In the genomic region with DNA sequence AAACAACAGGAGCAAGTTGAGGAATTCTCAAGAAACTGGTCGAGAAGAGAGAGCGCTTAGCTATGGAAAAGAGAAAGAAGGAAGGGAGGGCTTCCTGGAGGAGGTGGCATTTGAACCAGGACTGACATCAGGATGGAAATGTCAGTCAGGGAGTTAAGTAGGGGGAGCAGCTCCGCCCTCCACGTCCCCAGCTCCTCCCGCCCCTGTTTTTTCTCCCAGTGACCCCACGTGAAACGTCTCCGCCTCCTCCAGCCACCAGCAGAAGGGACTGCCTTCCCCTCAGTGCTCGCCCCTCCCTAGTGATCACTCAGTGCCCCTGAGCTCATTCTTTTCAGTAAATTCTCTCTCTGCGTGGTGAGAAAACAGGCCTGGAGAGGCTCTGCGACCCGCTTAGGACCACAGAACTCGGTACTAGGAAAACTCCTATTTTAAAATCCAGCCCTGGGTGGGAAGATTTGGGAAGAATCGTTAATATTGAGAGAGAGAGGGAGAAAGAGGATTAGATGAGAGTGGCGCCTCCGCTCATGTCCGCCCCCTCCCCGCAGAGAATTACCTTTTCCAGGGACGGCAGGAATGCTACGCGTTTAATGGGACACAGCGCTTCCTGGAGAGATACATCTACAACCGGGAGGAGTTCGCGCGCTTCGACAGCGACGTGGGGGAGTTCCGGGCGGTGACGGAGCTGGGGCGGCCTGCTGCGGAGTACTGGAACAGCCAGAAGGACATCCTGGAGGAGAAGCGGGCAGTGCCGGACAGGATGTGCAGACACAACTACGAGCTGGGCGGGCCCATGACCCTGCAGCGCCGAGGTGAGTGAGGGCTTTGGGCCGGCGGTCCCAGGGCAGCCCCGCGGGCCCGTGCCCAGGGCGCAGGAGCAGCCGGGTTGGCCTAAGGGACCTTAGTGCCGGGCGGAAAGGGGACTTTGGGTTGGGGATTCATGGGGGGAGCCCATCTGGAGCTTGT, we compare ENCODE assay signal across 8 cellular contexts. TPM values are rescaled to one million over a fixed set of nuclear protein-coding genes. Genes with fewer than 3 reads are reported as not detected.
DNase-seq lines count a peak whose midpoint lies in the region; ATAC-seq and TF ChIP-seq lines count a peak whose summit lies in the region.

No MANE protein-coding gene starts in this region.

- H3K36me3 Mint-ChIP-seq in effector memory CD8-positive, alpha-beta T cell (ENCODE audit: insufficient read depth), result peaks cover 50% of the 10 kb centered on the region

- POLR2A ChIA-PET in A673 (lab: Charles Lee; ENCODE audit: low non-redundant PET), result no interaction called here

- peaks cover 4% of the 10 kb centered on the region for H3K27me3 ChIP-seq in A673 (replicated peaks; ENCODE audit: insufficient read depth, low read depth, low read length, poor library complexity)
- H3K27me3 ChIP-seq in subcutaneous abdominal adipose tissue (ENCODE audit: control insufficient read depth in 5 of 5, insufficient read depth in 4 of 5, low read length in 5 of 5), result peaks cover 0 to 12% (median 0%) of the 10 kb centered on the region in 5 donors

- H3K4me3 Mint-ChIP-seq in effector memory CD8-positive, alpha-beta T cell, result peak overlapping the region; percentile 55 to 67

- peaks cover 58 to 61% of the 10 kb centered on the region in 2 donors for H3K4me1 Mint-ChIP-seq in effector memory CD8-positive, alpha-beta T cell (ENCODE audit: low read depth in 2 of 2)

- H3K27ac ChIP-seq in A673 (ENCODE audit: low read depth, low read length, poor library complexity, severe bottlenecking), result no peak overlapping the region
- H3K27ac ChIP-seq in subcutaneous abdominal adipose tissue (ENCODE audit: low read depth, low read length), result peak overlapping the region; percentile 38

- TF ChIP-seq CTCF in A673 (conservative IDR thresholded peaks at IDR 0.05; ENCODE audit: low read depth, low read length) (no peak), lower leg skin (IDR thresholded peaks at IDR 0.05) (no peak)

- H3K36me3 ChIP-seq in A673 (ENCODE audit: insufficient read depth, low read length, poor library complexity, severe bottlenecking) (no peaks in the 10 kb centered on the region), subcutaneous abdominal adipose tissue (ENCODE audit: control insufficient read depth in 5 of 5, insufficient read depth in 5 of 5, low read length in 5 of 5) (peaks cover 0 to 22% (median 9%) of the 10 kb centered on the region in 5 donors)

- TF ChIP-seq POLR2A in lower leg skin (IDR thresholded peaks at IDR 0.05), result peak in 1 of 2 donors; percentile 25

- no peaks in the 10 kb centered on the region for H3K9me3 Mint-ChIP-seq in effector memory CD8-positive, alpha-beta T cell

- no peaks in the 10 kb centered on the region for H3K4me1 ChIP-seq in A673 (ENCODE audit: insufficient read depth, low read length, poor library complexity, severe bottlenecking)
- H3K4me1 ChIP-seq in subcutaneous abdominal adipose tissue (ENCODE audit: control insufficient read depth in 5 of 5, insufficient read depth in 5 of 5, low read length in 5 of 5), result peaks cover 3 to 58% (median 16%) of the 10 kb centered on the region in 5 donors

- H3K4me3 ChIP-seq in A673 (ENCODE audit: low read depth, low read length, poor library complexity, severe bottlenecking), result peak overlapping the region; percentile 19
- H3K4me3 ChIP-seq in lower leg skin (ENCODE audit: low read depth, poor library complexity, severe bottlenecking), result peak overlapping the region; percentile 12
- peak overlapping the region; percentile 44 to 70 (median 63) for H3K4me3 ChIP-seq in subcutaneous abdominal adipose tissue (ENCODE audit: low read depth in 1 of 5, low read length in 5 of 5)

- CTCF ChIA-PET in A673 (lab: Charles Lee), result no interaction called here

- peak overlapping the region; percentile 72 to 80 for H3K27ac Mint-ChIP-seq in effector memory CD8-positive, alpha-beta T cell

- no peaks in the 10 kb centered on the region for H3K27me3 Mint-ChIP-seq in effector memory CD8-positive, alpha-beta T cell

- BruUV-seq in A673 (replicated peaks; lab: Mats Ljungman, UMichigan), result no TSS peak

- H3K9me3 ChIP-seq in A673 (ENCODE audit: low read depth, low read length, poor library complexity, severe bottlenecking), result no peaks in the 10 kb centered on the region
- no peaks in the 10 kb centered on the region for H3K9me3 ChIP-seq in subcutaneous abdominal adipose tissue (ENCODE audit: control insufficient read depth in 5 of 5, low read length in 5 of 5)

- intact Hi-C loops in A673 (cut with micrococcal nuclease; ENCODE audit: unreplicated experiment), result no loop called here
- intact Hi-C loops in lower leg skin (cut with DNase I; ENCODE audit: low total_unique reads), result no loop called here

- 16 to 19% methylated on average over 49 of the region's 49 CpGs for whole genome bisulfite sequencing in lower leg skin, 2 donors

- H3K9ac ChIP-seq in subcutaneous abdominal adipose tissue (ENCODE audit: low read length in 5 of 5), result peak overlapping the region in 4 of 5 donors; percentile 39 to 64 (median 60)

- DNase-seq in A673 (ENCODE audit: low spot score) (peak; percentile 46), lower leg skin (ENCODE audit: low spot score in 2 of 2) (peak in 1 of 2 donors; percentile 91), DMS 273 treated with DMSO at 0.1 percent for 48 hours (lab: John Stamatoyannopoulos, UW) (no peak)
- DNase-seq in effector memory CD8-positive, alpha-beta T cell, result no peak
- DNase-seq in activated effector memory CD4-positive, alpha-beta T cell treated with anti-CD3 and anti-CD28 coated beads, Interleukin-2, amount 50 U/mL, for 16 hours, result no peak

- ATAC-seq in HG03045 (IDR thresholded peaks at IDR 0.05; ENCODE audit: unreplicated experiment), result peak; percentile 41
- ATAC-seq in effector memory CD8-positive, alpha-beta T cell (replicated peaks), result peak; percentile 14
- no peak for ATAC-seq in GM21390 (IDR thresholded peaks at IDR 0.05; ENCODE audit: unreplicated experiment)

RNA-seq across cellular contexts. Expression of gene HLA-DPB1, which starts 4.6 kb away (rescaled TPM):
- total RNA-seq in A673 (2021), result 2.3 and 2.7 TPM in 2 replicates
- 10 to 100 TPM; 48.1 to 84.0 (median 63.3) TPM for total RNA-seq in lower leg skin

RNA-seq across cellular contexts. Expression of gene HLA-DPA1, which starts 7.0 kb away (rescaled TPM):
- total RNA-seq in A673 (2021) (0.35 and 0.43 TPM in 2 replicates), lower leg skin (100 to 1,000 TPM in 2 of 4 donors, 10 to 100 TPM in 2; 57.1 to 127 (median 96.8) TPM)

Comparison
In these comparisons a context has a peak if more than half of its experiments do, and no peak if none do; other contexts are left out.
1. H3K4me3 ChIP-seq: peak in every context shown above with its lines; median percentile 63 in subcutaneous abdominal adipose tissue; 19 in A673; 12 in lower leg skin.
2. RNA of gene HLA-DPB1, which starts 4.6 kb away (total RNA-seq): 48.1 to 84.0 TPM in lower leg skin; 2.3 to 2.7 TPM in A673; every median in the first group is over 10 times any median in the second.
3. RNA of gene HLA-DPA1, which starts 7.0 kb away (total RNA-seq): 57.1 to 127 TPM in lower leg skin; 0.35 to 0.43 TPM in A673; every median in the first group is over 10 times any median in the second.